ENCODE assay signal across 21 cellular contexts in genomic region chr2:110216803-110217202, GRCh38.
"Had no signal": no experiment of that assay in that cellular context is flagged by ENCODE, and none has a peak within 500 bp of the region (broad histone marks: within the 10 kb centered on the region; RNA-seq: fewer than 3 reads in every experiment).

No MANE protein-coding gene starts in this region.

- H3K27ac ChIP-seq: body of pancreas had no signal

- ATAC-seq: activated CD8-positive, alpha-beta memory T cell treated with anti-CD3 and anti-CD28 coated beads, Interleukin-2, amount 10 ng/mL, durations not matched to agents 7 days and 5 days; body of pancreas; T-helper 17 cell had no signal

- H3K4me3 ChIP-seq: body of pancreas had no signal

- H3K27me3 ChIP-seq: body of pancreas had no signal

- H3K9me3 ChIP-seq: body of pancreas had no signal

- H3K4me1 ChIP-seq: body of pancreas had no signal

- DNase-seq: activated B cell treated with CpG ODN at 0.5 μM for 24 hours; activated CD4-positive, alpha-beta T cell treated with anti-CD3 and anti-CD28 coated beads for 1 hour; activated CD4-positive, alpha-beta T cell treated with anti-CD3 and anti-CD28 coated beads, Interleukin-2, amount 50 U/mL, for 48 hours; activated CD8-positive, alpha-beta memory T cell treated with anti-CD3 and anti-CD28 coated beads, Interleukin-2, amount 10 ng/mL, durations not matched to agents 7 days and 5 days; activated effector memory CD4-positive, alpha-beta T cell treated with Interleukin-2 at 50 U/mL for 16 hours; activated naive CD4-positive, alpha-beta T cell; activated T-cell treated with anti-CD3 and anti-CD28 coated beads, Interleukin-2, amount 50 U/mL, for 24 hours; aorta; body of pancreas; NCI-H1092; NCI-H1417 treated with DMSO at 0.1 percent for 48 hours; NCI-H1694; NCI-H2029; NCI-H2107; NCI-H2171 treated with DMSO at 0.1 percent for 48 hours; NCI-H226; NCI-H526; NCI-H774; SIG-M5; T-helper 17 cell; T-helper 9 cell had no signal
